Comparison of ENCODE assay signal across 8 cellular contexts in the genomic region with DNA sequence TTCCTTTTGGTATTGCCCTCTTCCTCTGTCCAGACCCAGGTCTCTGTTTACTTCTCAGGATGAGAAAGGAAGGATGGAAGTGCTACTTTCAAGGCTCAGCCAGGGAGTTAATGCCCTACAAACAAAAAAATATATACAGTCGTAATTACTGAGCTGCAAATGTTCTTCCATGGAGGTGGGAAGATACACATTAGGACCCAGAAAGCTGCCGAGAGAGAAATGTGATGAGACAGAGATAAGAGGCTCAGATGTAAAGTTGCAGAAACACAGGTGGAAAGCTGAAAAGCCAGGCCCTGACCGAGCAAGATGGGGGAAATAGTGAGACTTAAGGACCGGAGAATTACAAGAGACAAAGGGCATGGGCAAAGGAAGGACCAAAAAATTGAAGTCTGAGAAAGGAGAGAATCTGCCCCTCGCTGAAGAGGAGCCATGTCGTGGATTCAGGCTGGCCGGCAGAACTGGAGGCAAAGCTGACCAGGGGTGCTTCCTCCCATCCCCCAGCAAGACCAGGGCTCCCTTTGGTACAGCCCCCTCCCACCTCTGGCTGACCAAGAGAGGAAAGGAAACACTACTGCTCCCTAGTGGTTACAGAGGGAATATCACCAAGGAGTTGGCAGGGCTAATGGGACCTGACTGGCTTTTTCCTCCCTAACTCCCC. TPM values are rescaled to one million over a fixed set of nuclear protein-coding genes. Genes with fewer than 3 reads are reported as not detected.
A peak's percentile ranks its signal among the peaks of the same experiment; 100 is the strongest.
DNase-seq lines count a peak whose midpoint lies in the region; ATAC-seq and TF ChIP-seq lines count a peak whose summit lies in the region.

No MANE protein-coding gene starts in this region.

- TF ChIP-seq POLR2A in spleen (IDR thresholded peaks at IDR 0.05) = no peak

- ATAC-seq in GM18519 (IDR thresholded peaks at IDR 0.05; ENCODE audit: low FRiP score, unreplicated experiment) (no peak), HG02870 (IDR thresholded peaks at IDR 0.05; ENCODE audit: unreplicated experiment) (no peak)

- H3K4me1 ChIP-seq in iPS-15b (ENCODE audit: control insufficient read depth, insufficient read depth, low read length) = peaks cover 30% of the 10 kb centered on the region
- H3K4me1 ChIP-seq in spleen = peaks cover 0 to 10% (median 1%) of the 10 kb centered on the region in 6 donors

- H3K9me3 ChIP-seq in iPS-15b (ENCODE audit: control insufficient read depth, insufficient read depth, low read length) (no peaks in the 10 kb centered on the region), spleen (no peaks in the 10 kb centered on the region)

- H3K36me3 ChIP-seq in iPS-15b (ENCODE audit: control insufficient read depth, insufficient read depth, low read length) = peaks cover 15% of the 10 kb centered on the region
- peaks cover 0 to 7% (median 0%) of the 10 kb centered on the region in 6 donors for H3K36me3 ChIP-seq in spleen

- peak overlapping the region; percentile 71 for H3K9ac ChIP-seq in iPS-15b (ENCODE audit: low read depth, low read length)

- no peak overlapping the region for H3K27ac ChIP-seq in spleen

- intact Hi-C loops in spleen (cut with DNase I; ENCODE audit: low total_unique reads) = no loop called here

- WGBS in spleen, 5 donors = 34 to 47% (median 38%) methylated on average over 7 of the region's 7 CpGs

- H3K27me3 ChIP-seq in iPS-15b (ENCODE audit: control insufficient read depth, insufficient read depth, low read length) (no peaks in the 10 kb centered on the region), spleen (replicated peaks in 1 of 7) (no peaks in the 10 kb centered on the region)

- in situ Hi-C loops in astrocyte of the spinal cord (cut with HindIII; ENCODE audit: low sequenced_read_pairs) = no loop called here

- peak; percentile 36 for DNase-seq in DMS153 treated with DMSO at 0.1 percent for 48 hours (lab: John Stamatoyannopoulos, UW; ENCODE audit: unreplicated experiment)
- DNase-seq in H4 (ENCODE audit: low spot score) = peak; percentile 37
- DNase-seq in NCI-H345 (lab: John Stamatoyannopoulos, UW) = peak; percentile 52
- peak; percentile 31 for DNase-seq in astrocyte of the spinal cord (ENCODE audit: low read depth, low spot score)
- DNase-seq in spleen = peak; percentile 64

- H3K4me3 ChIP-seq in astrocyte of the spinal cord (ENCODE audit: low read depth, low read length) = no peak overlapping the region
- H3K4me3 ChIP-seq in iPS-15b (ENCODE audit: low read depth, low read length) = peak overlapping the region; percentile 88
- H3K4me3 ChIP-seq in spleen = no peak overlapping the region

- peak; percentile 79 for TF ChIP-seq CTCF in astrocyte of the spinal cord (IDR thresholded peaks at IDR 0.05; ENCODE audit: low read depth, low read length)
- TF ChIP-seq CTCF in spleen (IDR thresholded peaks at IDR 0.05 in 8 of 11, conservative IDR thresholded peaks at IDR 0.05 in 3 of 11) = peak; percentile 48 to 84 (median 75)

RNA-seq across cellular contexts. Expression of gene ZFHX2, which starts 12.2 kb away (rescaled TPM):
- 0.02 and 0.10 TPM in 2 replicates for total RNA-seq in H4 (2014; rRNA removed; shearing (Covaris generic))
- total RNA-seq in spleen = 1 to 10 TPM in 5 of 7 donors, under 1 TPM in 2; 0.42 to 2.9 (median 1.5) TPM
- under 1 TPM; 0.09 to 0.35 (median 0.11) TPM for polyA plus RNA-seq in spleen

RNA-seq across cellular contexts. Expression of gene THTPA, which starts 16.7 kb away (rescaled TPM):
- total RNA-seq in H4 (2014; rRNA removed; shearing (Covaris generic)) = 4.0 and 11.8 TPM in 2 replicates
- total RNA-seq in spleen = 10 to 100 TPM; 16.8 to 25.4 (median 18.6) TPM
- 10 to 100 TPM in 1 of 3 donors, 1 to 10 TPM in 2; 4.5 to 14.2 (median 8.9) TPM for polyA plus RNA-seq in spleen

RNA-seq across cellular contexts. Expression of gene AP1G2, which starts 28.3 kb away (rescaled TPM):
- total RNA-seq in H4 (2014; rRNA removed; shearing (Covaris generic)) = 0.06 and 0.43 TPM in 2 replicates
- total RNA-seq in spleen = 100 to 1,000 TPM; 139 to 261 (median 193) TPM
- polyA plus RNA-seq in spleen = 100 to 1,000 TPM; 126 to 267 (median 176) TPM

RNA-seq across cellular contexts. Expression of gene JPH4, which starts 39.3 kb away (rescaled TPM):
- total RNA-seq in H4 (2014; rRNA removed; shearing (Covaris generic)) = not detected in 2 replicates
- total RNA-seq in spleen = 10 to 100 TPM in 2 of 7 donors, 1 to 10 TPM in 5; 1.2 to 17.3 (median 5.8) TPM
- polyA plus RNA-seq in spleen = under 1 TPM; 0.70 to 0.93 (median 0.93) TPM

Comparison
In these comparisons a context has a peak if more than half of its experiments do, and no peak if none do; other contexts are left out.
1. RNA of gene AP1G2, which starts 28.3 kb away (total RNA-seq): 139 to 261 TPM in spleen; 0.06 to 0.43 TPM in H4; every median in the first group is over 10 times any median in the second.
2. Peak in every context shown above with its lines, with median percentiles within 50 percentile points of each other: DNase-seq.